ENCODE assay signal across 8 cellular contexts in the genomic region with DNA sequence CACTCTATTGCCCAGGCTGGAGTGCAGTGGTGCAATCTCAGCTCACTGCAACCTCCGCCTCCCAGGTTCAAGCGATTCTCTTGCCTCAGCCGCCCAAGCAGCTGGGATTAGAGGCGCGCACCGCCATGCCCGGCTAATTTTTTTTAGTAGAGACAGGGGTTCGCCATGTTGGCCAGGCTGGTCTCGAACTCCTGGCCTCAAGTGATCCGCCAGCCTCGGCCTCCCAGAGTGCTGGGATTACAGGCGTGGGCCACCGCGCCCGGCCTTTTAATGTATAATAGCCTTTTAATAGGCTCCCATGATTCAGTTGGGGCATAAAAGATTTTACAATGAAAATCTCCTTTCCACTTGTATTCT. TPM values are rescaled to one million over a fixed set of nuclear protein-coding genes. Genes with fewer than 3 reads are reported as not detected.
DNase-seq lines count a peak whose midpoint lies in the region; ATAC-seq and TF ChIP-seq lines count a peak whose summit lies in the region.
"Not testable (repeated sequence)": the region's sequence is repeated elsewhere in the genome, so short reads cannot be mapped to it uniquely, and the experiment has no call there.

No MANE protein-coding gene starts in this region.

- H3K27ac ChIP-seq in CD8-positive, alpha-beta memory T cell (ENCODE audit: low read depth, low read length); mesodermal cell (ENCODE audit: low read depth, low read length, severe bottlenecking): not testable (repeated sequence)
- peak overlapping the region; percentile 24; the same call in 1 of the 2 replicates for H3K27ac ChIP-seq in Panc1 (ENCODE audit: low read length)
- peak overlapping the region; percentile 98 for H3K27ac ChIP-seq in hepatocyte
- peak overlapping the region; percentile 80 for H3K27ac ChIP-seq in psoas muscle
- H3K27ac ChIP-seq in transverse colon, result peak overlapping the region; percentile 84 to 92 (median 88)

- TF ChIP-seq POLR2A in transverse colon (IDR thresholded peaks at IDR 0.05), result not testable (repeated sequence)

- CTCF ChIA-PET in CD8-positive, alpha-beta memory T cell (lab: Charles Lee); Panc1 (lab: Charles Lee): not testable (repeated sequence)

- H3K9me3 Mint-ChIP-seq in CD8-positive, alpha-beta memory T cell; activated T-helper 2 cell treated with anti-CD3 and anti-CD28 coated beads, Interferon-gamma antibody, Interleukin-2, Interleukin-4, amounts not matched to agents 10 μg/mL and 5 μg/mL and 100 μg/mL, durations not matched to agents 14 hours and 24 hours and 36 hours; dendritic cell treated with granulocyte-macrophage colony-stimulating factor and Interleukin-4, amounts not matched to agents 40 ng/mL and 50 ng/mL, for 4 days: not testable (repeated sequence)

- not testable (repeated sequence) for H3K27me3 ChIP-seq in CD8-positive, alpha-beta memory T cell (ENCODE audit: insufficient read depth, low read length, poor library complexity, severe bottlenecking); Panc1 (ENCODE audit: control insufficient read depth, insufficient read depth, low read length); hepatocyte; psoas muscle (ENCODE audit: insufficient read depth in 3 of 3, low read length in 2 of 3); transverse colon

- not testable (repeated sequence) for BruUV-seq in Panc1 (replicated peaks; lab: Mats Ljungman, UMichigan)

- H3K27ac Mint-ChIP-seq in CD8-positive, alpha-beta memory T cell, result peak overlapping the region; percentile 81 to 94 (median 88)
- peak overlapping the region; percentile 46 for H3K27ac Mint-ChIP-seq in activated T-helper 2 cell treated with anti-CD3 and anti-CD28 coated beads, Interferon-gamma antibody, Interleukin-2, Interleukin-4, amounts not matched to agents 10 μg/mL and 5 μg/mL and 100 μg/mL, durations not matched to agents 14 hours and 24 hours and 36 hours
- H3K27ac Mint-ChIP-seq in dendritic cell treated with granulocyte-macrophage colony-stimulating factor and Interleukin-4, amounts not matched to agents 40 ng/mL and 50 ng/mL, for 4 days, result peak overlapping the region; percentile 47

- H3K36me3 ChIP-seq in CD8-positive, alpha-beta memory T cell (ENCODE audit: insufficient read depth, low read length); Panc1 (ENCODE audit: control insufficient read depth, insufficient read depth, low read length); hepatocyte (replicated peaks; ENCODE audit: insufficient read depth, low read depth); mesodermal cell (ENCODE audit: control insufficient read depth, insufficient read depth, low read length); psoas muscle (ENCODE audit: insufficient read depth in 1 of 2, low read depth in 1 of 2); transverse colon: not testable (repeated sequence)

- H2AFZ ChIP-seq in hepatocyte, result peak overlapping the region; percentile 51

- intact Hi-C loops in Panc1 (cut with micrococcal nuclease; ENCODE audit: unreplicated experiment); dendritic cell treated with granulocyte-macrophage colony-stimulating factor and Interleukin-4, amounts not matched to agents 40 ng/mL and 50 ng/mL, for 4 days (cut with micrococcal nuclease); psoas muscle (cut with DNase I); transverse colon (cut with DNase I; ENCODE audit: low total_unique reads): not testable (repeated sequence)
- intact Hi-C loops in activated T-helper 2 cell treated with anti-CD3 and anti-CD28 coated beads, Interferon-gamma antibody, Interleukin-2, Interleukin-4, amounts not matched to agents 10 μg/mL and 5 μg/mL and 100 μg/mL, durations not matched to agents 14 hours and 24 hours and 36 hours (cut with micrococcal nuclease), result loop anchor here (5.0 kb wide), 1 partner anchor 43 kb away; no protein-coding TSS in a partner anchor

- WGBS in hepatocyte (ENCODE audit: low lambda C conversion rate, missing lambda C conversion rate), result 46% methylated on average over 15 of the region's 15 CpGs
- WGBS in mesodermal cell (ENCODE audit: insufficient coverage in 2 of 2), 2 experiments, result 79 to 85% methylated on average over 12 to 15 of the region's 15 CpGs
- 69 to 76% (median 72%) methylated on average over 15 of the region's 15 CpGs for WGBS in psoas muscle, 3 donors
- WGBS in transverse colon (ENCODE audit: low coverage in 1 of 2), 2 donors, result 56% methylated on average over 15 of the region's 15 CpGs; no CpG with 5 or more reads in 1 of the 2 donors

- H3K9me2 ChIP-seq in hepatocyte (replicated peaks; ENCODE audit: insufficient read depth), result not testable (repeated sequence)

- H3K27me3 Mint-ChIP-seq in CD8-positive, alpha-beta memory T cell; activated T-helper 2 cell treated with anti-CD3 and anti-CD28 coated beads, Interferon-gamma antibody, Interleukin-2, Interleukin-4, amounts not matched to agents 10 μg/mL and 5 μg/mL and 100 μg/mL, durations not matched to agents 14 hours and 24 hours and 36 hours (ENCODE audit: low read depth); dendritic cell treated with granulocyte-macrophage colony-stimulating factor and Interleukin-4, amounts not matched to agents 40 ng/mL and 50 ng/mL, for 4 days: not testable (repeated sequence)

- ATAC-seq in Panc1, result not testable (repeated sequence)
- ATAC-seq in psoas muscle, result peak in 1 of 4 donors; percentile 8

- in situ Hi-C loops in Panc1 (cut with HindIII; ENCODE audit: low pct_unique_long_range_greater_than_20kb, low sequenced_read_pairs); transverse colon (cut with MboI; ENCODE audit: low pct_ligation_motif_present in 1 of 4, low pct_unique_long_range_greater_than_20kb in 1 of 4, low sequenced_read_pairs in 3 of 4): not testable (repeated sequence)

- POLR2A ChIA-PET in CD8-positive, alpha-beta memory T cell (lab: Charles Lee), result interaction anchor here (0.5 to 1.3 kb wide), 3 partner anchors 13 to 42 kb away, joined by 3 to 5 read pairs (median 3); no protein-coding TSS in a partner anchor
- POLR2A ChIA-PET in Panc1 (lab: Charles Lee), result not testable (repeated sequence)

- not testable (repeated sequence) for H4K20me1 ChIP-seq in hepatocyte (ENCODE audit: insufficient read depth, poor library complexity, severe bottlenecking)

- not testable (repeated sequence) for TF ChIP-seq EP300 in transverse colon (IDR thresholded peaks at IDR 0.05; ENCODE audit: low read depth)

- not testable (repeated sequence) for H3K79me2 ChIP-seq in hepatocyte

- H3K9me3 ChIP-seq in CD8-positive, alpha-beta memory T cell (ENCODE audit: low read length); Panc1 (ENCODE audit: control insufficient read depth, insufficient read depth, low read depth, low read length); hepatocyte (ENCODE audit: low read depth); mesodermal cell (ENCODE audit: control insufficient read depth, low read length); psoas muscle; transverse colon: not testable (repeated sequence)

- TF ChIP-seq CTCF in Panc1 (IDR thresholded peaks at IDR 0.05); hepatocyte (IDR thresholded peaks at IDR 0.05; ENCODE audit: poor library complexity); psoas muscle (IDR thresholded peaks at IDR 0.05): not testable (repeated sequence)
- TF ChIP-seq CTCF in transverse colon (IDR thresholded peaks at IDR 0.05), result peak in 1 of 5 experiments; percentile 27

- H3K4me3 ChIP-seq in CD8-positive, alpha-beta memory T cell (ENCODE audit: low read length); hepatocyte: not testable (repeated sequence)
- H3K4me3 ChIP-seq in Panc1 (ENCODE audit: low read depth in 2 of 2, low read length in 2 of 2), result peak overlapping the region; percentile 12 to 43
- peak overlapping the region; percentile 20 for H3K4me3 ChIP-seq in mesodermal cell (ENCODE audit: extremely low read depth, insufficient read depth, low read length, poor library complexity, severe bottlenecking)
- H3K4me3 ChIP-seq in psoas muscle, result peak overlapping the region; percentile 63
- H3K4me3 ChIP-seq in transverse colon, result peak overlapping the region in 3 of 4 donors; percentile 15 to 35 (median 15)

- peak overlapping the region; percentile 57 to 78 (median 73) for H3K4me3 Mint-ChIP-seq in CD8-positive, alpha-beta memory T cell
- H3K4me3 Mint-ChIP-seq in activated T-helper 2 cell treated with anti-CD3 and anti-CD28 coated beads, Interferon-gamma antibody, Interleukin-2, Interleukin-4, amounts not matched to agents 10 μg/mL and 5 μg/mL and 100 μg/mL, durations not matched to agents 14 hours and 24 hours and 36 hours (ENCODE audit: low read depth), result peak overlapping the region; percentile 52
- H3K4me3 Mint-ChIP-seq in dendritic cell treated with granulocyte-macrophage colony-stimulating factor and Interleukin-4, amounts not matched to agents 40 ng/mL and 50 ng/mL, for 4 days, result not testable (repeated sequence)

- peaks cover 60% of the 10 kb centered on the region for H3K4me1 ChIP-seq in CD8-positive, alpha-beta memory T cell (ENCODE audit: insufficient read depth, low read length)
- not testable (repeated sequence) for H3K4me1 ChIP-seq in Panc1 (ENCODE audit: control insufficient read depth, insufficient read depth, low read length); hepatocyte (ENCODE audit: insufficient read depth)
- H3K4me1 ChIP-seq in mesodermal cell (ENCODE audit: control insufficient read depth, insufficient read depth, low read length, poor library complexity, severe bottlenecking) (peaks cover 18% of the 10 kb centered on the region), psoas muscle (peaks cover 12% of the 10 kb centered on the region), transverse colon (peaks cover 0 to 34% (median 19%) of the 10 kb centered on the region in 4 donors)

- DNase-seq in CD8-positive, alpha-beta memory T cell; Panc1 (ENCODE audit: low read depth, low spot score); activated T-helper 2 cell treated with anti-CD3 and anti-CD28 coated beads, Interferon-gamma antibody, Interleukin-2, Interleukin-4, amounts not matched to agents 10 μg/mL and 5 μg/mL and 100 μg/mL, durations not matched to agents 14 hours and 24 hours and 36 hours (ENCODE audit: low spot score); hepatocyte (ENCODE audit: low spot score); psoas muscle; transverse colon: not testable (repeated sequence)

- not testable (repeated sequence) for H3K36me3 Mint-ChIP-seq in CD8-positive, alpha-beta memory T cell; activated T-helper 2 cell treated with anti-CD3 and anti-CD28 coated beads, Interferon-gamma antibody, Interleukin-2, Interleukin-4, amounts not matched to agents 10 μg/mL and 5 μg/mL and 100 μg/mL, durations not matched to agents 14 hours and 24 hours and 36 hours (ENCODE audit: low read depth); dendritic cell treated with granulocyte-macrophage colony-stimulating factor and Interleukin-4, amounts not matched to agents 40 ng/mL and 50 ng/mL, for 4 days (ENCODE audit: low read depth)

- H3K4me1 Mint-ChIP-seq in CD8-positive, alpha-beta memory T cell, result peaks cover 51 to 69% (median 67%) of the 10 kb centered on the region in 3 donors
- H3K4me1 Mint-ChIP-seq in activated T-helper 2 cell treated with anti-CD3 and anti-CD28 coated beads, Interferon-gamma antibody, Interleukin-2, Interleukin-4, amounts not matched to agents 10 μg/mL and 5 μg/mL and 100 μg/mL, durations not matched to agents 14 hours and 24 hours and 36 hours (ENCODE audit: low read depth), result peaks cover 38% of the 10 kb centered on the region
- peaks cover 43% of the 10 kb centered on the region for H3K4me1 Mint-ChIP-seq in dendritic cell treated with granulocyte-macrophage colony-stimulating factor and Interleukin-4, amounts not matched to agents 40 ng/mL and 50 ng/mL, for 4 days (ENCODE audit: low read depth)

- H3K4me2 ChIP-seq in hepatocyte, result peak overlapping the region; percentile 75

RNA-seq across cellular contexts. Expression of a gene that starts 21.8 kb away (rescaled TPM):
- total RNA-seq in CD8-positive, alpha-beta memory T cell, result 100 to 1,000 TPM; 680 to 684 TPM
- polyA plus RNA-seq in CD8-positive, alpha-beta memory T cell, result 425 TPM
- 788 TPM for total RNA-seq in Panc1 (2021; ENCODE audit: unreplicated experiment)
- polyA plus RNA-seq in Panc1 (2012; ENCODE audit: insufficient read length), result 1,068 TPM
- 619 and 645 TPM in 2 replicates for total RNA-seq in activated T-helper 2 cell treated with anti-CD3 and anti-CD28 coated beads, Interferon-gamma antibody, Interleukin-2, Interleukin-4, amounts not matched to agents 10 μg/mL and 5 μg/mL and 100 μg/mL, durations not matched to agents 14 hours and 24 hours and 36 hours
- 149 and 188 TPM in 2 replicates for total RNA-seq in hepatocyte
- polyA plus RNA-seq in hepatocyte, result 125 and 140 TPM in 2 replicates
- 360 TPM for polyA plus RNA-seq in mesodermal cell (2013, experiment 1 of 2)
- polyA plus RNA-seq in mesodermal cell (2013, experiment 2 of 2), result 289 TPM
- 100 to 1,000 TPM in 3 of 4 donors, 10 to 100 TPM in 1; 92.0 to 214 (median 179) TPM for total RNA-seq in psoas muscle
- polyA plus RNA-seq in psoas muscle, result 10 to 100 TPM; 35.6 to 89.3 (median 56.3) TPM
- 100 to 1,000 TPM; 385 to 511 (median 460) TPM for total RNA-seq in transverse colon
